17 cellular contexts compared by ENCODE assay signal in genomic region chr2:102032368-102033027, GRCh38. TPM values are rescaled to one million over a fixed set of nuclear protein-coding genes. Genes with fewer than 3 reads are reported as not detected.
A peak's percentile ranks its signal among the peaks of the same experiment; 100 is the strongest.
DNase-seq lines count a peak whose midpoint lies in the region; ATAC-seq and TF ChIP-seq lines count a peak whose summit lies in the region.
"Had no signal": no experiment of that assay in that cellular context is flagged by ENCODE, and none has a peak within 500 bp of the region (broad histone marks: within the 10 kb centered on the region; RNA-seq: fewer than 3 reads in every experiment).

No MANE protein-coding gene starts in this region.

- H4K20me1 ChIP-seq in GM23248 (ENCODE audit: insufficient read depth) (no peaks in the 10 kb centered on the region), osteoblast (ENCODE audit: insufficient read depth, low read length) (no peaks in the 10 kb centered on the region)

- H3K9me2 ChIP-seq in GM23248 (ENCODE audit: insufficient read depth): no peaks in the 10 kb centered on the region

- H3K36me3 Mint-ChIP-seq in chondrocyte (ENCODE audit: low read depth): no peaks in the 10 kb centered on the region
- no peaks in the 10 kb centered on the region for H3K36me3 Mint-ChIP-seq in effector memory CD8-positive, alpha-beta T cell (ENCODE audit: insufficient read depth)
- H3K36me3 Mint-ChIP-seq: neural progenitor cell had no signal

- H3K27me3 ChIP-seq in GM23248 (replicated peaks; ENCODE audit: insufficient read depth) (no peaks in the 10 kb centered on the region), osteoblast (ENCODE audit: insufficient read depth, low read length) (no peaks in the 10 kb centered on the region)
- H3K27me3 ChIP-seq: neural progenitor cell had no signal

- H3K4me1 Mint-ChIP-seq in chondrocyte (ENCODE audit: low read depth): peaks cover 72% of the 10 kb centered on the region
- H3K4me1 Mint-ChIP-seq in effector memory CD8-positive, alpha-beta T cell (ENCODE audit: low read depth in 2 of 2): peaks cover 12 to 13% of the 10 kb centered on the region in 2 donors

- H2AFZ ChIP-seq in GM23248 (no peak overlapping the region), osteoblast (ENCODE audit: low read length) (no peak overlapping the region)
- H2AFZ ChIP-seq: neural progenitor cell had no signal

- peaks cover 33% of the 10 kb centered on the region for H3F3A ChIP-seq in GM23248 (ENCODE audit: insufficient read depth)

- no peaks in the 10 kb centered on the region for H3K9me3 Mint-ChIP-seq in chondrocyte (ENCODE audit: low read depth)
- no peaks in the 10 kb centered on the region for H3K9me3 Mint-ChIP-seq in effector memory CD8-positive, alpha-beta T cell

- WGBS in GM23248 (ENCODE audit: low coverage in 1 of 2, low lambda C conversion rate in 2 of 2, missing lambda C conversion rate in 2 of 2), 2 experiments: 68 to 69% methylated on average over 2 of the region's 2 CpGs
- WGBS in lower leg skin, 2 donors: 58 to 66% methylated on average over 2 of the region's 2 CpGs

- no peak overlapping the region for H3K4me3 Mint-ChIP-seq in chondrocyte (ENCODE audit: unreplicated experiment)
- no peak overlapping the region for H3K4me3 Mint-ChIP-seq in effector memory CD8-positive, alpha-beta T cell
- H3K4me3 Mint-ChIP-seq: neural progenitor cell had no signal

- in situ Hi-C loops in GM23248 (cut with MboI): loop anchor here (25.0 kb wide), 1 partner anchor 105 kb away; the partner anchor contains the start of gene IL1R1

- H3K79me2 ChIP-seq in GM23248 (ENCODE audit: insufficient read depth) (no peaks in the 10 kb centered on the region), osteoblast (ENCODE audit: insufficient read depth, low read length) (no peaks in the 10 kb centered on the region)

- H3K4me2 ChIP-seq in GM23248 (ENCODE audit: unreplicated experiment) (no peak overlapping the region), osteoblast (ENCODE audit: insufficient read depth, low read length) (peak overlapping the region; percentile 17)
- H3K4me2 ChIP-seq: neural progenitor cell had no signal

- TF ChIP-seq POLR2A in lower leg skin (IDR thresholded peaks at IDR 0.05): no peak

- no peak for ATAC-seq in effector memory CD8-positive, alpha-beta T cell (replicated peaks)

- H3K4me1 ChIP-seq in GM23248 (ENCODE audit: insufficient read depth): peaks cover 47% of the 10 kb centered on the region
- H3K4me1 ChIP-seq in osteoblast (ENCODE audit: insufficient read depth, low read length): peaks cover 44% of the 10 kb centered on the region
- H3K4me1 ChIP-seq: neural progenitor cell had no signal

- no peak for TF ChIP-seq CTCF in 22Rv1 (IDR thresholded peaks at IDR 0.05)
- no peak for TF ChIP-seq CTCF in chondrocyte (IDR thresholded peaks at IDR 0.05)
- TF ChIP-seq CTCF in osteoblast (IDR thresholded peaks at IDR 0.05; ENCODE audit: extremely low read depth, low read depth, low read length): no peak
- TF ChIP-seq CTCF in lower leg skin (IDR thresholded peaks at IDR 0.05): no peak

- intact Hi-C loops in lower leg skin (cut with DNase I; ENCODE audit: low total_unique reads): no loop called here

- H3K9ac ChIP-seq in GM23248: no peak overlapping the region
- H3K9ac ChIP-seq: neural progenitor cell had no signal

- H3K27ac ChIP-seq in 22Rv1 (peak overlapping the region; percentile 66), GM23248 (peak overlapping the region; percentile 67; the same call in 1 of the 2 replicates), osteoblast (ENCODE audit: low read depth, low read length) (peak overlapping the region; percentile 53)
- H3K27ac ChIP-seq: neural progenitor cell, VCaP had no signal

- no peak for DNase-seq in GM23248
- no peak for DNase-seq in chondrocyte (ENCODE audit: low spot score)
- no peak for DNase-seq in osteoblast (ENCODE audit: insufficient read length, low spot score, missing footprints)
- DNase-seq in activated gamma-delta T cell treated with Interleukin-2 at 50 U/mL for 16 hours: no peak
- DNase-seq in effector memory CD8-positive, alpha-beta T cell: no peak
- no peak for DNase-seq in RKO (ENCODE audit: low spot score)
- DNase-seq in lower leg skin (ENCODE audit: low spot score in 2 of 2): no peak
- DNase-seq: activated T-cell treated with anti-CD3 and anti-CD28 coated beads for 4 hours, amniotic stem cell, islet precursor cell, NCI-H1092 treated with DMSO at 0.1 percent for 48 hours, NCI-H526 treated with DMSO at 0.1 percent for 48 hours had no signal

- H3K36me3 ChIP-seq in GM23248 (ENCODE audit: low read depth) (no peaks in the 10 kb centered on the region), osteoblast (ENCODE audit: insufficient read depth, low read length) (no peaks in the 10 kb centered on the region)
- H3K36me3 ChIP-seq: neural progenitor cell had no signal

- H3K4me3 ChIP-seq in GM23248: no peak overlapping the region
- no peak overlapping the region for H3K4me3 ChIP-seq in osteoblast (ENCODE audit: insufficient read depth, low read length)
- no peak overlapping the region for H3K4me3 ChIP-seq in lower leg skin (ENCODE audit: low read depth, poor library complexity, severe bottlenecking)
- H3K4me3 ChIP-seq: neural progenitor cell had no signal

- peak overlapping the region; percentile 10 for H3K27ac Mint-ChIP-seq in chondrocyte (ENCODE audit: unreplicated experiment)
- H3K27ac Mint-ChIP-seq in effector memory CD8-positive, alpha-beta T cell: no peak overlapping the region
- H3K27ac Mint-ChIP-seq: neural progenitor cell had no signal

- H3K9me3 ChIP-seq in GM23248 (ENCODE audit: low read depth): no peaks in the 10 kb centered on the region
- H3K9me3 ChIP-seq in osteoblast (ENCODE audit: low read depth, low read length): no peaks in the 10 kb centered on the region

- no peaks in the 10 kb centered on the region for H3K27me3 Mint-ChIP-seq in chondrocyte (ENCODE audit: low read depth)
- peaks cover 12 to 30% of the 10 kb centered on the region in 2 donors for H3K27me3 Mint-ChIP-seq in effector memory CD8-positive, alpha-beta T cell

RNA-seq across cellular contexts. Expression of gene IL1R2, which starts 40.7 kb away (rescaled TPM):
- total RNA-seq in GM23248 (2014; rRNA removed; shearing (Covaris generic)): 0.22 TPM in 1 of 2 replicates, not detected in the other
- 0.85 and 1.2 TPM in 2 replicates for polyA plus RNA-seq in GM23248 (2016; fragmentation: Nextera tagmentation; extraction: Ambion mirVana)
- total RNA-seq in chondrocyte (not detected in 3 replicates), osteoblast (0.36 and 0.88 TPM in 2 replicates), lower leg skin (100 to 1,000 TPM in 1 of 4 donors, 10 to 100 TPM in 3; 58.4 to 106 (median 68.7) TPM)
- total RNA-seq: frontal cortex, G401 had no signal

Comparison
In these comparisons a context has a peak if more than half of its experiments do, and no peak if none do; other contexts are left out.
1. RNA of gene IL1R2, which starts 40.7 kb away (total RNA-seq): 58.4 to 106 TPM in lower leg skin; 0.36 to 0.88 TPM in osteoblast, 0.22 TPM in GM23248 and not detected in chondrocyte; every median in the first group is over 10 times any median in the second.
2. Peak in every context shown above with its lines, with median percentiles within 50 percentile points of each other: H3K27ac ChIP-seq.